Comparison of ENCODE assay signal across 8 cellular contexts in the genomic region with DNA sequence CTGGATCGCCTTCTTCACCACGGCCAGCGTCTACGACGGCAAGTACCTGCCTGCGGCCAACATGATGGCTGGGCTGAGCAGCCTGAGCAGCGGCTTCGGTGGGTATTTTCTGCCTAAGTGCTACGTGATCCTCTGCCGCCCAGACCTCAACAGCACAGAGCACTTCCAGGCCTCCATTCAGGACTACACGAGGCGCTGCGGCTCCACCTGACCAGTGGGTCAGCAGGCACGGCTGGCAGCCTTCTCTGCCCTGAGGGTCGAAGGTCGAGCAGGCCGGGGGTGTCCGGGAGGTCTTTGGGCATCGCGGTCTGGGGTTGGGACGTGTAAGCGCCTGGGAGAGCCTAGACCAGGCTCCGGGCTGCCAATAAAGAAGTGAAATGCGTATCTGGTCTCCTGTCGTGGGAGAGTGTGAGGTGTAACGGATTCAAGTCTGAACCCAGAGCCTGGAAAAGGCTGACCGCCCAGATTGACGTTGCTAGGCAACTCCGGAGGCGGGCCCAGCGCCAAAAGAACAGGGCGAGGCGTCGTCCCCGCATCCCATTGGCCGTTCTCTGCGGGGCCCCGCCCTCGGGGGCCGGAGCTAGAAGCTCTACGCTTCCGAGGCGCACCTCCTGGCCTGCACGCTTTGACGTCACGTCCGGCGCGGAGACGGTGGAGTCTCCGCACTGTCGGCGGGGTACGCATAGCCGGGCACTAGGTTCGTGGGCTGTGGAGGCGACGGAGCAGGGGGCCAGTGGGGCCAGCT. TPM values are rescaled to one million over a fixed set of nuclear protein-coding genes. Genes with fewer than 3 reads are reported as not detected.
A peak's percentile ranks its signal among the peaks of the same experiment; 100 is the strongest.
DNase-seq lines count a peak whose midpoint lies in the region; ATAC-seq, FAIRE-seq and TF ChIP-seq lines count a peak whose summit lies in the region.

A gene (plus strand): TSS at position 621 of the 745 bp plus-strand sequence. CDS start 616 bp downstream, outside the sequence.

- H3K4me1 ChIP-seq in pancreas (peaks cover 19 to 21% (median 21%) of the 10 kb centered on the region in 3 donors), tibial artery (peaks cover 8 to 46% (median 32%) of the 10 kb centered on the region in 4 donors)

- H3K27ac ChIP-seq in pancreas (peak within 1 kb of the TSS; percentile 85 to 93 (median 90)), tibial artery (peak within 1 kb of the TSS; percentile 95 to 96)

- peak within 1 kb of the TSS; percentile 94 for H3K27ac Mint-ChIP-seq in activated naive CD8-positive, alpha-beta T cell treated with anti-CD3 and anti-CD28 coated beads, Interleukin-2, amount 50 U/mL, for 24 hours

- peaks cover 31% of the 10 kb centered on the region for H3K4me1 Mint-ChIP-seq in activated naive CD8-positive, alpha-beta T cell treated with anti-CD3 and anti-CD28 coated beads, Interleukin-2, amount 50 U/mL, for 24 hours

- TF ChIP-seq CTCF in GM12865 (IDR thresholded peaks at IDR 0.05; ENCODE audit: insufficient read depth, low read depth, low read length, missing control alignments) (no peak), pancreas (IDR thresholded peaks at IDR 0.05) (no peak), tibial artery (IDR thresholded peaks at IDR 0.05) (peak in 1 of 2 experiments; percentile 4)

- 9% methylated on average over 56 to 58 of the region's 58 CpGs for WGBS in pancreas, 2 donors

- no peaks in the 10 kb centered on the region for H3K9me3 Mint-ChIP-seq in activated naive CD8-positive, alpha-beta T cell treated with anti-CD3 and anti-CD28 coated beads, Interleukin-2, amount 50 U/mL, for 24 hours

- peak within 1 kb of the TSS; percentile 89 for H3K4me3 Mint-ChIP-seq in activated naive CD8-positive, alpha-beta T cell treated with anti-CD3 and anti-CD28 coated beads, Interleukin-2, amount 50 U/mL, for 24 hours

- FAIRE-seq in pancreas (lab: Jason Lieb, UNC), result peak; percentile 95

- H3K4me3 ChIP-seq in GM12865 (ENCODE audit: low read depth, low read length), result peak within 1 kb of the TSS; percentile 83
- peak within 1 kb of the TSS; percentile 64 to 89 (median 74) for H3K4me3 ChIP-seq in pancreas
- H3K4me3 ChIP-seq in tibial artery, result peak within 1 kb of the TSS; percentile 88 to 91

- H3K27me3 ChIP-seq in pancreas (no peaks in the 10 kb centered on the region), tibial artery (no peaks in the 10 kb centered on the region)

- intact Hi-C loops in Right ventricle myocardium superior (cut with DNase I) (no loop called here), pancreas (cut with DNase I) (no loop called here), tibial artery (cut with DNase I; ENCODE audit: low total_unique reads) (loop anchor here (10.0 kb wide), 1 partner anchor 55 kb away; no protein-coding TSS in a partner anchor)

- DNase-seq in GM12865 (ENCODE audit: low read depth), result peak; percentile 97
- peak; percentile 78 for DNase-seq in NCI-H1417 treated with DMSO at 0.1 percent for 48 hours (lab: John Stamatoyannopoulos, UW)
- DNase-seq in SW480 (ENCODE audit: low spot score), result peak; percentile 96
- DNase-seq in activated naive CD8-positive, alpha-beta T cell treated with anti-CD3 and anti-CD28 coated beads, Interleukin-2, amount 50 U/mL, for 24 hours, result peak; percentile 98
- DNase-seq in Right ventricle myocardium superior, result peak; percentile 100
- DNase-seq in pancreas, result peak; percentile 99 to 100 (median 100)
- DNase-seq in tibial artery, result peak; percentile 99 to 100

- H3K36me3 Mint-ChIP-seq in activated naive CD8-positive, alpha-beta T cell treated with anti-CD3 and anti-CD28 coated beads, Interleukin-2, amount 50 U/mL, for 24 hours (ENCODE audit: low read depth), result peaks cover 6% of the 10 kb centered on the region

- H3K36me3 ChIP-seq in pancreas (no peaks in the 10 kb centered on the region), tibial artery (peaks cover 0 to 6% (median 0%) of the 10 kb centered on the region in 3 donors)

- ATAC-seq in HG02763 (IDR thresholded peaks at IDR 0.05; ENCODE audit: unreplicated experiment) (peak; percentile 98), Right ventricle myocardium superior (ENCODE audit: poor library complexity) (peak; percentile 97), pancreas (peak; percentile 95 to 98 (median 96))
- ATAC-seq in activated naive CD8-positive, alpha-beta T cell treated with anti-CD3 and anti-CD28 coated beads, Interleukin-2, amount 50 U/mL, for 24 hours, result peak; percentile 99

- H3K9me3 ChIP-seq in pancreas, result no peaks in the 10 kb centered on the region
- no peaks in the 10 kb centered on the region for H3K9me3 ChIP-seq in tibial artery

- H3K27me3 Mint-ChIP-seq in activated naive CD8-positive, alpha-beta T cell treated with anti-CD3 and anti-CD28 coated beads, Interleukin-2, amount 50 U/mL, for 24 hours, result no peaks in the 10 kb centered on the region

RNA-seq across cellular contexts. Expression of the gene that starts here (rescaled TPM):
- total RNA-seq in Right ventricle myocardium superior, result 11.7 TPM
- total RNA-seq in pancreas, result 10 to 100 TPM; 15.2 to 25.1 (median 16.9) TPM
- 100 to 1,000 TPM; 118 to 143 TPM for polyA plus RNA-seq in pancreas

Comparison
In these comparisons a context has a peak if more than half of its experiments do, and no peak if none do; other contexts are left out.
1. Peak in every context shown above with its lines: DNase-seq, ATAC-seq, H3K4me3 ChIP-seq and H3K27ac ChIP-seq.